8 cellular contexts compared by ENCODE assay signal in the genomic region with DNA sequence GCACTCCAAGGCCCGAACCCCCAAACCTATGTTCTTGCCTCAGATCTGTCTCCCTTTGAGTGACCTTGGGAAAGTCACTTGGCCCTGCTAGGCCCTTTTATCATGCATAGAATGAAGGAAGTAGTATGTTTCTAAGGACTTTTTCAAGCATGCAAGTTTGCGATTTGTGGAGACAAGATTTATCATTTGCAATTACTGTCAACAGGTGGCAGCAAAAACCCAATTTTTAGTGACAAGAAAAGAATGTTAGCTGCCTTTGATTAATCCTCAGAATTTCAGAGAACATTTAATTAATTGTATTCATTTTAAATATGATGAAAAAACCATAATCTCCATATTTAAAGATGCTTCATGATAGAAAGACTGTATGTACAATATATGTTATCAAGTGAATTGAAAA. TPM values are rescaled to one million over a fixed set of nuclear protein-coding genes. Genes with fewer than 3 reads are reported as not detected.
A peak's percentile ranks its signal among the peaks of the same experiment; 100 is the strongest.
DNase-seq lines count a peak whose midpoint lies in the region; ATAC-seq and TF ChIP-seq lines count a peak whose summit lies in the region.

No MANE protein-coding gene starts in this region.

- H3K27me3 Mint-ChIP-seq in activated T-helper 1 cell treated with anti-CD3 and anti-CD28 coated beads, Interleukin-12 subunit alpha, Interleukin-12 subunit beta, Interleukin-2, Interleukin-4 antibody, amounts not matched to agents 30 ng/mL and 10 ng/mL and 1 ng/mL, durations not matched to agents 14 hours and 24 hours and 36 hours (ENCODE audit: insufficient read depth) = peaks cover 35% of the 10 kb centered on the region
- peaks cover 0 to 1% (median 0%) of the 10 kb centered on the region in 3 donors for H3K27me3 Mint-ChIP-seq in immature natural killer cell (ENCODE audit: low read depth in 3 of 3)

- no peak for TF ChIP-seq POLR2A in uterus (IDR thresholded peaks at IDR 0.05)

- TF ChIP-seq CTCF in uterus (IDR thresholded peaks at IDR 0.05) = peak; percentile 41 to 63 (median 52)

- H3K4me1 ChIP-seq in uterus = no peaks in the 10 kb centered on the region

- no peak overlapping the region for H3K4me3 ChIP-seq in uterus

- no peak overlapping the region for H3K4me3 Mint-ChIP-seq in activated T-helper 1 cell treated with anti-CD3 and anti-CD28 coated beads, Interleukin-12 subunit alpha, Interleukin-12 subunit beta, Interleukin-2, Interleukin-4 antibody, amounts not matched to agents 30 ng/mL and 10 ng/mL and 1 ng/mL, durations not matched to agents 14 hours and 24 hours and 36 hours
- H3K4me3 Mint-ChIP-seq in immature natural killer cell = no peak overlapping the region

- no peak overlapping the region for H3K27ac Mint-ChIP-seq in activated T-helper 1 cell treated with anti-CD3 and anti-CD28 coated beads, Interleukin-12 subunit alpha, Interleukin-12 subunit beta, Interleukin-2, Interleukin-4 antibody, amounts not matched to agents 30 ng/mL and 10 ng/mL and 1 ng/mL, durations not matched to agents 14 hours and 24 hours and 36 hours
- peak overlapping the region in 1 of 6 donors; percentile 54 for H3K27ac Mint-ChIP-seq in immature natural killer cell

- H3K9me3 ChIP-seq in uterus = no peaks in the 10 kb centered on the region

- no peaks in the 10 kb centered on the region for H3K27me3 ChIP-seq in uterus

- no peaks in the 10 kb centered on the region for H3K36me3 Mint-ChIP-seq in activated T-helper 1 cell treated with anti-CD3 and anti-CD28 coated beads, Interleukin-12 subunit alpha, Interleukin-12 subunit beta, Interleukin-2, Interleukin-4 antibody, amounts not matched to agents 30 ng/mL and 10 ng/mL and 1 ng/mL, durations not matched to agents 14 hours and 24 hours and 36 hours (ENCODE audit: low read depth)
- H3K36me3 Mint-ChIP-seq in immature natural killer cell = no peaks in the 10 kb centered on the region

- no peaks in the 10 kb centered on the region for H3K9me3 Mint-ChIP-seq in activated T-helper 1 cell treated with anti-CD3 and anti-CD28 coated beads, Interleukin-12 subunit alpha, Interleukin-12 subunit beta, Interleukin-2, Interleukin-4 antibody, amounts not matched to agents 30 ng/mL and 10 ng/mL and 1 ng/mL, durations not matched to agents 14 hours and 24 hours and 36 hours
- no peaks in the 10 kb centered on the region for H3K9me3 Mint-ChIP-seq in immature natural killer cell

- intact Hi-C loops in activated T-helper 1 cell treated with anti-CD3 and anti-CD28 coated beads, Interleukin-12 subunit alpha, Interleukin-12 subunit beta, Interleukin-2, Interleukin-4 antibody, amounts not matched to agents 30 ng/mL and 10 ng/mL and 1 ng/mL, durations not matched to agents 14 hours and 24 hours and 36 hours (cut with micrococcal nuclease) = loop anchor here (1.0 to 5.0 kb wide), 9 partner anchors 302 to 1136 kb away; no protein-coding TSS in a partner anchor
- intact Hi-C loops in uterus (cut with DNase I; ENCODE audit: low total_unique reads) = no loop called here

- DNase-seq in A172 (ENCODE audit: low spot score) (peak; percentile 40), Daoy (ENCODE audit: low read depth) (peak; percentile 41), NCI-H1105 (lab: John Stamatoyannopoulos, UW) (peak; percentile 57), immature natural killer cell (peak; percentile 40 to 62 (median 42)), uterus (no peak)
- peak; percentile 12 for DNase-seq in activated T-helper 1 cell treated with anti-CD3 and anti-CD28 coated beads, Interleukin-12 subunit alpha, Interleukin-12 subunit beta, Interleukin-2, Interleukin-4 antibody, amounts not matched to agents 30 ng/mL and 10 ng/mL and 1 ng/mL, durations not matched to agents 14 hours and 24 hours and 36 hours (ENCODE audit: low spot score)

- H3K4me1 Mint-ChIP-seq in activated T-helper 1 cell treated with anti-CD3 and anti-CD28 coated beads, Interleukin-12 subunit alpha, Interleukin-12 subunit beta, Interleukin-2, Interleukin-4 antibody, amounts not matched to agents 30 ng/mL and 10 ng/mL and 1 ng/mL, durations not matched to agents 14 hours and 24 hours and 36 hours (ENCODE audit: low read depth) = peaks cover 5% of the 10 kb centered on the region
- H3K4me1 Mint-ChIP-seq in immature natural killer cell = no peaks in the 10 kb centered on the region

- ATAC-seq in GM19467 (IDR thresholded peaks at IDR 0.05; ENCODE audit: unreplicated experiment) (no peak), HG02610 (IDR thresholded peaks at IDR 0.05; ENCODE audit: unreplicated experiment) (no peak)

- no peak overlapping the region for H3K27ac ChIP-seq in uterus

- H3K36me3 ChIP-seq in uterus = no peaks in the 10 kb centered on the region

RNA-seq across cellular contexts. Expression of a gene that starts 28.3 kb away (rescaled TPM):
- 9.0 and 12.6 TPM in 2 replicates for total RNA-seq in A172 (2014; rRNA removed; shearing (Covaris generic))
- total RNA-seq in Daoy (2014; rRNA removed; shearing (Covaris generic)) = 12.1 and 17.0 TPM in 2 replicates
- 55.9 and 58.1 TPM in 2 replicates for total RNA-seq in activated T-helper 1 cell treated with anti-CD3 and anti-CD28 coated beads, Interleukin-12 subunit alpha, Interleukin-12 subunit beta, Interleukin-2, Interleukin-4 antibody, amounts not matched to agents 30 ng/mL and 10 ng/mL and 1 ng/mL, durations not matched to agents 14 hours and 24 hours and 36 hours
- 10 to 100 TPM; 28.1 to 58.3 (median 52.1) TPM for polyA plus RNA-seq in immature natural killer cell
- total RNA-seq in uterus = 10 to 100 TPM in 3 of 4 donors, 1 to 10 TPM in 1; 9.7 to 29.6 (median 17.1) TPM

Comparison
In these comparisons a context has a peak if more than half of its experiments do, and no peak if none do; other contexts are left out.
1. DNase-seq: peak in A172 (single experiment), Daoy (single experiment), NCI-H1105 (single experiment), activated T-helper 1 cell treated with anti-CD3 and anti-CD28 coated beads, Interleukin-12 subunit alpha, Interleukin-12 subunit beta, Interleukin-2, Interleukin-4 antibody, amounts not matched to agents 30 ng/mL and 10 ng/mL and 1 ng/mL, durations not matched to agents 14 hours and 24 hours and 36 hours (single experiment) and immature natural killer cell (3 of 3); none in uterus (0 of 2).